Comparison of ENCODE assay signal across 23 cellular contexts in genomic region chr20:34569598-34569997, GRCh38.
"Had no signal": no experiment of that assay in that cellular context is flagged by ENCODE, and none has a peak within 500 bp of the region (broad histone marks: within the 10 kb centered on the region; RNA-seq: fewer than 3 reads in every experiment).

No MANE protein-coding gene starts in this region.

- H3K4me1 ChIP-seq: esophagus squamous epithelium, gastroesophageal sphincter, neural progenitor cell, right atrium auricular region, suprapubic skin, vagina had no signal

- H3K9me3 ChIP-seq: esophagus squamous epithelium, gastroesophageal sphincter, left ventricle myocardium inferior, lower lobe of right lung, ovary, right atrium auricular region, suprapubic skin, thyroid gland, upper lobe of left lung, vagina had no signal

- H3K9me3 Mint-ChIP-seq: dendritic cell treated with granulocyte-macrophage colony-stimulating factor and Interleukin-4, amounts not matched to agents 40 ng/mL and 50 ng/mL, for 4 days; effector memory CD8-positive, alpha-beta T cell; memory B cell; mesothelial cell of epicardium; natural killer cell treated with Interleukin-12 subunit alpha and Interleukin-12 subunit beta and Interleukin-15 and Interleukin-18, amount 100 ng/mL, for 72 hours; neural progenitor cell had no signal

- H3K27me3 Mint-ChIP-seq: dendritic cell treated with granulocyte-macrophage colony-stimulating factor and Interleukin-4, amounts not matched to agents 40 ng/mL and 50 ng/mL, for 4 days; effector memory CD8-positive, alpha-beta T cell; memory B cell; natural killer cell treated with Interleukin-12 subunit alpha and Interleukin-12 subunit beta and Interleukin-15 and Interleukin-18, amount 100 ng/mL, for 72 hours had no signal

- H3K27ac ChIP-seq: esophagus squamous epithelium, gastroesophageal sphincter, left ventricle myocardium inferior, lower lobe of right lung, neural progenitor cell, ovary, right atrium auricular region, suprapubic skin, thyroid gland, upper lobe of left lung, vagina had no signal

- H3K4me3 ChIP-seq: esophagus squamous epithelium, gastroesophageal sphincter, left ventricle myocardium inferior, lower lobe of right lung, neural progenitor cell, ovary, right atrium auricular region, suprapubic skin, thyroid gland, upper lobe of left lung, vagina had no signal

- DNase-seq: effector memory CD8-positive, alpha-beta T cell; esophagus squamous epithelium; glutamatergic neuron; islet precursor cell; left cardiac atrium; left ventricle myocardium inferior; lower lobe of right lung; nucleus accumbens; small intestine; stimulated activated CD4-positive, alpha-beta T cell treated with anti-CD3 and anti-CD28 coated beads, Interleukin-12 subunit alpha, Interleukin-12 subunit beta, amount 100 ng/mL, for 4 hours; stimulated activated naive CD4-positive, alpha-beta T cell; thyroid gland; upper lobe of left lung had no signal

- H3K27ac Mint-ChIP-seq: dendritic cell treated with granulocyte-macrophage colony-stimulating factor and Interleukin-4, amounts not matched to agents 40 ng/mL and 50 ng/mL, for 4 days; memory B cell; mesothelial cell of epicardium; natural killer cell treated with Interleukin-12 subunit alpha and Interleukin-12 subunit beta and Interleukin-15 and Interleukin-18, amount 100 ng/mL, for 72 hours; neural progenitor cell had no signal

- H3K36me3 ChIP-seq: neural progenitor cell, ovary, thyroid gland, vagina had no signal

- H3K27me3 ChIP-seq: esophagus squamous epithelium, gastroesophageal sphincter, neural progenitor cell, ovary, right atrium auricular region, suprapubic skin, thyroid gland, upper lobe of left lung, vagina had no signal

- H3K4me3 Mint-ChIP-seq: dendritic cell treated with granulocyte-macrophage colony-stimulating factor and Interleukin-4, amounts not matched to agents 40 ng/mL and 50 ng/mL, for 4 days; effector memory CD8-positive, alpha-beta T cell; memory B cell; mesothelial cell of epicardium; natural killer cell treated with Interleukin-12 subunit alpha and Interleukin-12 subunit beta and Interleukin-15 and Interleukin-18, amount 100 ng/mL, for 72 hours; neural progenitor cell had no signal

- H3K9ac ChIP-seq: neural progenitor cell had no signal

- ATAC-seq: effector memory CD8-positive, alpha-beta T cell; gastroesophageal sphincter; left cardiac atrium; lower lobe of right lung; natural killer cell treated with Interleukin-12 subunit alpha and Interleukin-12 subunit beta and Interleukin-15 and Interleukin-18, amount 100 ng/mL, for 72 hours had no signal
